In the genomic region with DNA sequence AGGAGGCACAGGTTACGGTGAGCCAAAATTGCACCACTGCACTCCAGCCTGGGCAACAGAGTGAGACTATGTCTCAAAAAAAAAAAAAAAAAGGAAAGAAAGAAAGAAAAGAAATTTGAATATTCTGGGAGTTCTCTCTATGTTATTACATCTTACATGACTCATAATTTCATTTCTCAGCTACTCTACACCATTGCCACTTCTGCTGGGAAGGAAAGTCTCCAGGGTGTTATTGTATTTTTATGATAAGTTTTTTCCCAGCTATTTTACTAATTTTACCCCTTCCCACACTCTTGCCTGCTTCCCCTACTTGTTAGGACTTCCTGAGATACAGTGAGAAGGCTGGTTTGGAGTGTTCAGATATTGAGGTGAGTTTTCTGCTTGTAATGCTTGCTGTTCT, we compare ENCODE assay signal across 19 cellular contexts.
"Had no signal": no experiment of that assay in that cellular context is flagged by ENCODE, and none has a peak within 500 bp of the region (broad histone marks: within the 10 kb centered on the region; RNA-seq: fewer than 3 reads in every experiment).

No MANE protein-coding gene starts in this region.

- H3K9me3 Mint-ChIP-seq: activated CD4-positive, alpha-beta memory T cell treated with anti-CD3 and anti-CD28 coated beads for 36 hours; activated CD4-positive, alpha-beta T cell treated with anti-CD3 and anti-CD28 coated beads, Interleukin-2, amount 10 ng/mL, durations not matched to agents 7 days and 5 days; activated naive CD8-positive, alpha-beta T cell treated with anti-CD3 and anti-CD28 coated beads, Interleukin-2, amount 10 ng/mL, durations not matched to agents 7 days and 5 days; activated T-cell treated with anti-CD3 and anti-CD28 coated beads, Interleukin-2, amount 50 U/mL, for 72 hours had no signal

- ATAC-seq: activated T-cell treated with anti-CD3 and anti-CD28 coated beads, Interleukin-2, amount 50 U/mL, for 72 hours had no signal

- H3K4me1 Mint-ChIP-seq: activated CD4-positive, alpha-beta T cell treated with anti-CD3 and anti-CD28 coated beads, Interleukin-2, amount 10 ng/mL, durations not matched to agents 7 days and 5 days had no signal

- DNase-seq: activated CD4-positive, alpha-beta memory T cell treated with anti-CD3 and anti-CD28 coated beads for 36 hours; activated CD4-positive, alpha-beta T cell treated with anti-CD3 and anti-CD28 coated beads, Interleukin-2, amount 10 ng/mL, durations not matched to agents 7 days and 5 days; activated CD4-positive, CD25-positive, alpha-beta regulatory T cell; activated CD8-positive, alpha-beta memory T cell treated with anti-CD3 and anti-CD28 coated beads, Interleukin-2, amount 50 U/mL, for 4 hours; activated naive CD8-positive, alpha-beta T cell treated with anti-CD3 and anti-CD28 coated beads, Interleukin-2, amount 10 ng/mL, durations not matched to agents 7 days and 5 days; activated T-cell treated with anti-CD3 and anti-CD28 coated beads, Interleukin-2, amount 50 U/mL, for 72 hours; aorta; KG1; NCI-H1048; NCI-H146; NCI-H187 treated with DMSO at 0.1 percent for 48 hours; NCI-H2081 treated with DMSO at 0.1 percent for 48 hours; NCI-H446; NCI-H524; Peyer's patch; Right ventricle myocardium superior; SJCRH30; SK-N-SH; T-helper 1 cell had no signal

- H3K27me3 Mint-ChIP-seq: activated CD4-positive, alpha-beta memory T cell treated with anti-CD3 and anti-CD28 coated beads for 36 hours had no signal

- H3K4me3 Mint-ChIP-seq: activated CD4-positive, alpha-beta memory T cell treated with anti-CD3 and anti-CD28 coated beads for 36 hours; activated CD4-positive, alpha-beta T cell treated with anti-CD3 and anti-CD28 coated beads, Interleukin-2, amount 10 ng/mL, durations not matched to agents 7 days and 5 days; activated naive CD8-positive, alpha-beta T cell treated with anti-CD3 and anti-CD28 coated beads, Interleukin-2, amount 10 ng/mL, durations not matched to agents 7 days and 5 days; activated T-cell treated with anti-CD3 and anti-CD28 coated beads, Interleukin-2, amount 50 U/mL, for 72 hours had no signal

- H3K27ac Mint-ChIP-seq: activated CD4-positive, alpha-beta memory T cell treated with anti-CD3 and anti-CD28 coated beads for 36 hours; activated CD4-positive, alpha-beta T cell treated with anti-CD3 and anti-CD28 coated beads, Interleukin-2, amount 10 ng/mL, durations not matched to agents 7 days and 5 days; activated naive CD8-positive, alpha-beta T cell treated with anti-CD3 and anti-CD28 coated beads, Interleukin-2, amount 10 ng/mL, durations not matched to agents 7 days and 5 days; activated T-cell treated with anti-CD3 and anti-CD28 coated beads, Interleukin-2, amount 50 U/mL, for 72 hours had no signal
